Comparison of ENCODE assay signal across 1 cellular context in the genomic region with DNA sequence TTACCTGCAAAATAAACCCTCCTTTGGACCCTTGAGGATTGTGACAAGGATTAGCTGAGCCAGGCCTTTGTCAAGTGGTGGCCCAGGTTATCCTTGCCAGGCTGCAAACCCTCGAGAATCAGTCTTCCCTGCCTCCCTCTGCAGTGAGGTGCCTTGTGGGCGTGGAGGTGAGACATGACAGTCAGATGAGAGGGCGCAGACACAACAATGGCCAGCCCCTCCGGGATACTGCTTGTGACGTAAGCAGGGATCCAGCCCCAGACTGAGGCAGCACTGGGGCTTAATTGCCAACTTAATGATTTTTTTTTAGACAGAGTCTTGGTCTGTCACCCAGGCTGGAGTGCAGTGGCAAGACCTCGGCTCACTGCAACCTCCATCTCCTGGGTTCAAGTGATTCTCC.
TF ChIP-seq lines count a peak whose summit lies in the region.

No MANE protein-coding gene starts in this region.

TF ChIP-seq in IMR-90, 13 proteins besides CTCF, POLR2A, EP300 and RAD21 (continued from another document):
- TF ChIP-seq USF2 (IDR thresholded peaks at IDR 0.05; ENCODE audit: low read depth, low read length) (no peak), CEBPB (IDR thresholded peaks at IDR 0.05; ENCODE audit: low read depth, low read length) (no peak), ELK1 (IDR thresholded peaks at IDR 0.05; ENCODE audit: borderline replicate concordance, low read depth, low read length) (no peak), MAFK (IDR thresholded peaks at IDR 0.05; ENCODE audit: low read depth, low read length) (no peak), NFE2L2 (IDR thresholded peaks at IDR 0.05; ENCODE audit: low read depth, low read length) (no peak), RCOR1 (IDR thresholded peaks at IDR 0.05; ENCODE audit: insufficient replicate concordance, low read length) (no peak), RFX5 (IDR thresholded peaks at IDR 0.05; ENCODE audit: low read depth, low read length) (no peak), FOS (IDR thresholded peaks at IDR 0.05; ENCODE audit: low read depth, low read length) (no peak), MAZ (IDR thresholded peaks at IDR 0.05; ENCODE audit: borderline replicate concordance, low read depth, low read length) (no peak), BHLHE40 (IDR thresholded peaks at IDR 0.05; ENCODE audit: low read depth, low read length) (no peak)
